Comparison of ENCODE assay signal across 20 cellular contexts in genomic region chr1:107362468-107362867, GRCh38.
DNase-seq lines count a peak whose midpoint lies in the region; ATAC-seq and TF ChIP-seq lines count a peak whose summit lies in the region.
"Had no signal": no experiment of that assay in that cellular context is flagged by ENCODE, and none has a peak within 500 bp of the region (broad histone marks: within the 10 kb centered on the region; RNA-seq: fewer than 3 reads in every experiment).

No MANE protein-coding gene starts in this region.

- no peaks in the 10 kb centered on the region for H3K9me3 ChIP-seq in breast epithelium
- H3K9me3 ChIP-seq: BLaER1 treated with 17β-estradiol and CSF1 and Interleukin-3, amounts not matched to agents 10 nM and 100 nM; left lung had no signal

- ATAC-seq in GM21717 (IDR thresholded peaks at IDR 0.05; ENCODE audit: unreplicated experiment) (peak; percentile 74), HG03066 (IDR thresholded peaks at IDR 0.05; ENCODE audit: low read depth, unreplicated experiment) (peak; percentile 74), left lobe of liver (no peak)
- ATAC-seq: activated CD8-positive, alpha-beta T cell treated with anti-CD3 and anti-CD28 coated beads, Interleukin-2, amount 10 ng/mL, durations not matched to agents 7 days and 5 days; left lung; stimulated activated naive B cell treated with anti-CD40 and anti-IgM and Interleukin-4, amounts not matched to agents 10 μg/mL and 1 μg/mL and 100 μg/mL, for 72 hours had no signal

- no peak overlapping the region for H3K4me3 ChIP-seq in breast epithelium
- H3K4me3 ChIP-seq: BLaER1 treated with 17β-estradiol and CSF1 and Interleukin-3, amounts not matched to agents 10 nM and 100 nM; left lung had no signal

- H3K4me1 ChIP-seq in breast epithelium: no peaks in the 10 kb centered on the region
- H3K4me1 ChIP-seq: left lung had no signal

- no peaks in the 10 kb centered on the region for H3K36me3 ChIP-seq in breast epithelium
- H3K36me3 ChIP-seq: BLaER1 treated with 17β-estradiol and CSF1 and Interleukin-3, amounts not matched to agents 10 nM and 100 nM; left lung had no signal

- peak; percentile 18 for DNase-seq in NCI-H146 (lab: John Stamatoyannopoulos, UW)
- DNase-seq in NCI-H146 treated with DMSO at 0.1 percent for 48 hours (lab: John Stamatoyannopoulos, UW; ENCODE audit: unreplicated experiment): no peak
- DNase-seq in left lobe of liver (ENCODE audit: low spot score): no peak
- DNase-seq in breast epithelium (ENCODE audit: low spot score in 2 of 2): no peak
- no peak for DNase-seq in glomerular visceral epithelial cell (ENCODE audit: extremely low spot score)
- DNase-seq in inferior parietal cortex (ENCODE audit: extremely low spot score): no peak
- DNase-seq: 8988T; activated CD8-positive, alpha-beta T cell treated with anti-CD3 and anti-CD28 coated beads, Interleukin-2, amount 10 ng/mL, durations not matched to agents 7 days and 5 days; central memory CD4-positive, alpha-beta T cell; left lung; NCI-H1092 treated with DMSO at 0.1 percent for 48 hours; NCI-H2227 treated with DMSO at 0.1 percent for 48 hours; posterior cingulate gyrus; small intestine; stimulated activated naive B cell treated with anti-CD40 and anti-IgM and Interleukin-4, amounts not matched to agents 10 μg/mL and 1 μg/mL and 100 μg/mL, for 72 hours; trophoblast cell had no signal

- no peak overlapping the region for H3K27ac ChIP-seq in breast epithelium
- H3K27ac ChIP-seq: BLaER1 treated with 17β-estradiol and CSF1 and Interleukin-3, amounts not matched to agents 10 nM and 100 nM; left lung; VCaP had no signal

- no peak for TF ChIP-seq CTCF in breast epithelium (IDR thresholded peaks at IDR 0.05)

- intact Hi-C loops in breast epithelium (cut with DNase I; ENCODE audit: low total_unique reads): no loop called here

- no peak for TF ChIP-seq POLR2A in breast epithelium (IDR thresholded peaks at IDR 0.05)

- H3K27me3 ChIP-seq in breast epithelium: no peaks in the 10 kb centered on the region
- H3K27me3 ChIP-seq: BLaER1 treated with 17β-estradiol and CSF1 and Interleukin-3, amounts not matched to agents 10 nM and 100 nM; left lung had no signal
